9 cellular contexts compared by ENCODE assay signal in the genomic region with DNA sequence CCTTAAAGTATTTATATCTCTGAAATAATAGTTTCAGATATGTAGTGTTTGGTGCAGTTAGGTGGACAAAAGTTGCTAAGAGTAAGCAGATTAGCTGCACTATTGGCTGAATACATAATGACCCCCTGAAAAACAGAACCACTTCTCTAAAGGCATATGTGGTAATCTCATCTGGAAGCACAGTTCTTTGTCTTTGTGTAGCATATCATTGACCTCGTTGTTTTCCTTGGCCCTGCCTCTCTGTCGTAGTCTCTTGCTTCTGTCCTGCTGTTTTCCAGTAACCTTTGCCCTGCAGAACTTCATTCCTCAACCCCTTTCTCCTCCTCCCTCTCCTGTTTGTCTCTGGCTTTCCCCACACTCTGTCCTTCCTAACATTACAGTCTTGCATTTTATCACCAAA. TPM values are rescaled to one million over a fixed set of nuclear protein-coding genes. Genes with fewer than 3 reads are reported as not detected.
DNase-seq lines count a peak whose midpoint lies in the region; ATAC-seq and TF ChIP-seq lines count a peak whose summit lies in the region.
"Had no signal": no experiment of that assay in that cellular context is flagged by ENCODE, and none has a peak within 500 bp of the region (broad histone marks: within the 10 kb centered on the region; RNA-seq: fewer than 3 reads in every experiment).

No MANE protein-coding gene starts in this region.

- peak overlapping the region; percentile 23 for H2AFZ ChIP-seq in neuronal stem cell (ENCODE audit: low read length)
- H2AFZ ChIP-seq in GM23248 = no peak overlapping the region

- no peak overlapping the region for H2BK5ac ChIP-seq in neuronal stem cell (ENCODE audit: low read length)

- H4K91ac ChIP-seq in neuronal stem cell (ENCODE audit: low read depth, low read length, poor library complexity) = no peak overlapping the region

- no peaks in the 10 kb centered on the region for H3K9me3 ChIP-seq in neuronal stem cell (replicated peaks in 1 of 2; ENCODE audit: control insufficient read depth in 2 of 2, insufficient read depth in 1 of 2, low read depth in 1 of 2, low read length in 2 of 2)
- H3K9me3 ChIP-seq in GM23248 (ENCODE audit: low read depth) = no peaks in the 10 kb centered on the region

- H3K23ac ChIP-seq in neuronal stem cell (ENCODE audit: low read depth, low read length, poor library complexity) = no peak overlapping the region

- H3K4me2 ChIP-seq in neuronal stem cell (ENCODE audit: insufficient read depth, low read length, poor library complexity, severe bottlenecking) = no peak overlapping the region
- H3K4me2 ChIP-seq in GM23248 (ENCODE audit: unreplicated experiment) = no peak overlapping the region

- H2AK5ac ChIP-seq in neuronal stem cell (ENCODE audit: low read depth, low read length) = no peak overlapping the region

- no peaks in the 10 kb centered on the region for H3K79me2 ChIP-seq in GM23248 (ENCODE audit: insufficient read depth)

- no CpG with 5 or more reads among the region's 2 CpGs for WGBS in neuronal stem cell (ENCODE audit: extremely low coverage in 2 of 2, insufficient read length in 2 of 2, insufficient replicate concordance in 1 of 2), 2 donors
- WGBS in GM23248 (ENCODE audit: low coverage in 1 of 2, low lambda C conversion rate in 2 of 2, missing lambda C conversion rate in 2 of 2), 2 experiments = 43 to 45% methylated on average over 2 of the region's 2 CpGs

- H3K36me3 Mint-ChIP-seq in brain = no peaks in the 10 kb centered on the region

- H3K18ac ChIP-seq in neuronal stem cell (ENCODE audit: low read length) = no peak overlapping the region

- peak overlapping the region; percentile 42 for H3K27ac ChIP-seq in neuronal stem cell (replicated peaks; ENCODE audit: low read length)
- no peak overlapping the region for H3K27ac ChIP-seq in GM23248

- peak overlapping the region in 3 of 5 experiments; percentile 34 to 58 (median 51) for H3K27ac Mint-ChIP-seq in brain

- no peak overlapping the region for H3K14ac ChIP-seq in neuronal stem cell (ENCODE audit: low read length)

- H4K8ac ChIP-seq in neuronal stem cell (ENCODE audit: low read depth, low read length) = no peak overlapping the region

- H2BK120ac ChIP-seq in neuronal stem cell (ENCODE audit: low read depth, low read length) = no peak overlapping the region

- no peak overlapping the region for H3K9ac ChIP-seq in neuronal stem cell (ENCODE audit: low read depth, low read length, poor library complexity)
- H3K9ac ChIP-seq in GM23248 = no peak overlapping the region

- no peaks in the 10 kb centered on the region for H3K79me1 ChIP-seq in neuronal stem cell (ENCODE audit: low read depth, low read length)

- no peak overlapping the region for H3K4ac ChIP-seq in neuronal stem cell (ENCODE audit: low read length)

- H3K4me3 ChIP-seq in neuronal stem cell (ENCODE audit: low read length in 2 of 2) (no peak overlapping the region), GM23248 (no peak overlapping the region)

- H2BK15ac ChIP-seq in neuronal stem cell (ENCODE audit: low read length) = no peak overlapping the region

- H3K9me3 Mint-ChIP-seq in brain = peaks cover 0 to 6% (median 0%) of the 10 kb centered on the region in 5 experiments

- ATAC-seq in GM18873 (IDR thresholded peaks at IDR 0.05; ENCODE audit: low FRiP score, unreplicated experiment) = peak; percentile 11
- peak; percentile 19 for ATAC-seq in HG03108 (IDR thresholded peaks at IDR 0.05; ENCODE audit: unreplicated experiment)
- no peak for ATAC-seq in GM19397 (IDR thresholded peaks at IDR 0.05; ENCODE audit: unreplicated experiment)

- H3K27me3 Mint-ChIP-seq in brain = peaks cover 3% of the 10 kb centered on the region

- TF ChIP-seq CTCF in brain (conservative IDR thresholded peaks at IDR 0.05) = no peak

- H2BK12ac ChIP-seq in neuronal stem cell (ENCODE audit: low read length) = no peak overlapping the region

- in situ Hi-C loops in GM23248 (cut with MboI) = no loop called here

- DNase-seq in neuronal stem cell (ENCODE audit: low spot score) (peak; percentile 57), GM23248 (no peak), NCI-H2029 treated with DMSO at 0.1 percent for 48 hours (lab: John Stamatoyannopoulos, UW) (no peak), SW 1271 (lab: John Stamatoyannopoulos, UW) (no peak)
- DNase-seq: activated naive CD4-positive, alpha-beta T cell treated with anti-CD3 and anti-CD28 coated beads, Interleukin-2, amount 50 U/mL, for 16 hours had no signal

- H3K4me1 Mint-ChIP-seq in brain = peaks cover 40% of the 10 kb centered on the region

- peak overlapping the region in 1 of 5 experiments; percentile 6 for H3K4me3 Mint-ChIP-seq in brain

- H3F3A ChIP-seq in GM23248 (ENCODE audit: insufficient read depth) = no peaks in the 10 kb centered on the region

- H3K27me3 ChIP-seq in neuronal stem cell (ENCODE audit: control insufficient read depth in 3 of 3, insufficient read depth in 3 of 3, low read depth in 1 of 3, low read length in 3 of 3) (no peaks in the 10 kb centered on the region), GM23248 (replicated peaks; ENCODE audit: insufficient read depth) (no peaks in the 10 kb centered on the region)

- no peaks in the 10 kb centered on the region for H4K20me1 ChIP-seq in GM23248 (ENCODE audit: insufficient read depth)

- no peaks in the 10 kb centered on the region for H3K36me3 ChIP-seq in neuronal stem cell (replicated peaks in 1 of 2; ENCODE audit: control insufficient read depth in 2 of 2, insufficient read depth in 2 of 2, low read length in 2 of 2)
- no peaks in the 10 kb centered on the region for H3K36me3 ChIP-seq in GM23248 (ENCODE audit: low read depth)

- H3K9me2 ChIP-seq in GM23248 (ENCODE audit: insufficient read depth) = no peaks in the 10 kb centered on the region

- H3K4me1 ChIP-seq in neuronal stem cell (ENCODE audit: control insufficient read depth in 2 of 2, insufficient read depth in 1 of 2, low read depth in 1 of 2, low read length in 2 of 2) (peaks cover 3 to 4% of the 10 kb centered on the region in 2 donors), GM23248 (ENCODE audit: insufficient read depth) (no peaks in the 10 kb centered on the region)

RNA-seq across cellular contexts. Expression of gene JADE3, which starts 41.4 kb away (rescaled TPM):
- polyA plus RNA-seq in brain (ENCODE audit: insufficient read depth, low read depth, low replicate concordance) (14.1 TPM), GM23248 (2016; fragmentation: Nextera tagmentation; extraction: Ambion mirVana) (0.84 and 0.86 TPM in 2 replicates)
- polyA plus RNA-seq in neuronal stem cell (2013, experiment 1 of 2) = 8.5 TPM
- 8.7 TPM for polyA plus RNA-seq in neuronal stem cell (2013, experiment 2 of 2)
- 2.5 and 4.6 TPM in 2 replicates for total RNA-seq in GM23248 (2014; rRNA removed; shearing (Covaris generic))
